19 cellular contexts compared by ENCODE assay signal in the genomic region with DNA sequence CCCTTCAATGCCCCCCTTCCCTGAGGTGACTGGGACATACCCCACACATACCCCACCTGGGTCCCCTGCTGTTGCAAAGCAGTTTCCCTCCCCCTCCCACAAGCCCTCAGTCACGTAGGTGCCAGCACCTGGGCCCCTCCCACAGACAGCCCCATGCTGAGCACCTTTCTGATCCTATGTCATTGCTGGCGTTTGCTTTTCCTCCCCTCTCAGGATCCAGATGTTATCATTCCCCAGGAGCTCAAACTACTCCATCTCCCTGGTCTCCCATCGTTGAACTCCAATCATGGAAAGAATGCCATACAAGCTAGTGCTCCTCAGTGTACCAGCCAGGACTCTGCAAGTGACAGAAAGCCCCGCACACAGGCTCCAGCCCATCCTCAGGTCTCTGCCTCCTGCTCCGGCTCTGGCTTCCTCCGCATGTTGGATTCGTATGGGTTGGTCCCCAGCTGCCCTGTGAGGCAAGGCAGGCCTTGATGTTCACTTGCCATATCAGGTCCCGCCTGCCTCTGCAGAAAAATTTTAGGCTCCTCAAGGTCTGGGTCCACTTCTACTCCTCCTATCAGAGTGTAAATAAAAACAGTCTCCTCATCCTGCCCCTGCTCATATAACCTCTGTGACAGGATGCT. TPM values are rescaled to one million over a fixed set of nuclear protein-coding genes. Genes with fewer than 3 reads are reported as not detected.
A peak's percentile ranks its signal among the peaks of the same experiment; 100 is the strongest.
DNase-seq lines count a peak whose midpoint lies in the region; ATAC-seq and TF ChIP-seq lines count a peak whose summit lies in the region.
"Had no signal": no experiment of that assay in that cellular context is flagged by ENCODE, and none has a peak within 500 bp of the region (broad histone marks: within the 10 kb centered on the region; RNA-seq: fewer than 3 reads in every experiment).

No MANE protein-coding gene starts in this region.

- no peak overlapping the region for H3K4me3 ChIP-seq in GM23338
- H3K4me3 ChIP-seq in RWPE2 (ENCODE audit: severe bottlenecking) = no peak overlapping the region
- no peak overlapping the region for H3K4me3 ChIP-seq in liver (ENCODE audit: low read depth in 1 of 3, low read length in 3 of 3)
- H3K4me3 ChIP-seq in spleen = peak overlapping the region in 3 of 8 donors; percentile 6 to 33 (median 24)
- H3K4me3 ChIP-seq: ascending aorta, BLaER1, heart right ventricle, MG63, Peyer's patch had no signal

- DNase-seq in GM23338 (ENCODE audit: low spot score) (no peak), RWPE2 (ENCODE audit: low spot score) (no peak), spleen (no peak), NCI-H128 (lab: John Stamatoyannopoulos, UW; ENCODE audit: unreplicated experiment) (no peak)
- DNase-seq in activated naive CD8-positive, alpha-beta T cell treated with anti-CD3 and anti-CD28 coated beads for 36 hours = no peak
- DNase-seq: activated effector memory CD4-positive, alpha-beta T cell treated with anti-CD3 and anti-CD28 coated beads, Interleukin-2, amount 50 U/mL, for 16 hours; DND-41; NCI-H187 treated with DMSO at 0.1 percent for 48 hours; NCI-H526 treated with DMSO at 0.1 percent for 48 hours; T-cell had no signal

- H3K4me3 Mint-ChIP-seq in GM23338 = no peak overlapping the region
- H3K4me3 Mint-ChIP-seq in activated naive CD8-positive, alpha-beta T cell treated with anti-CD3 and anti-CD28 coated beads for 36 hours = no peak overlapping the region
- H3K4me3 Mint-ChIP-seq: T-cell, WTC11 had no signal

- intact Hi-C loops in spleen (cut with DNase I; ENCODE audit: low total_unique reads) = no loop called here

- H3K4me1 Mint-ChIP-seq in GM23338 = peaks cover 16% of the 10 kb centered on the region
- H3K4me1 Mint-ChIP-seq in activated naive CD8-positive, alpha-beta T cell treated with anti-CD3 and anti-CD28 coated beads for 36 hours = no peaks in the 10 kb centered on the region
- H3K4me1 Mint-ChIP-seq: T-cell had no signal

- ATAC-seq in GM23338 = peak; percentile 60
- ATAC-seq in RWPE2 (ENCODE audit: low read depth) = no peak
- ATAC-seq in HG03520 (IDR thresholded peaks at IDR 0.05; ENCODE audit: unreplicated experiment) = no peak
- ATAC-seq in GM18505 (IDR thresholded peaks at IDR 0.05; ENCODE audit: unreplicated experiment) = no peak
- ATAC-seq: T-cell, WTC11 had no signal

- no peaks in the 10 kb centered on the region for H3K9me2 ChIP-seq in GM23338 (ENCODE audit: insufficient read depth)

- H3K9me3 Mint-ChIP-seq in GM23338 = peaks cover 8% of the 10 kb centered on the region; the same call in 2 of the 3 replicates
- no peaks in the 10 kb centered on the region for H3K9me3 Mint-ChIP-seq in activated naive CD8-positive, alpha-beta T cell treated with anti-CD3 and anti-CD28 coated beads for 36 hours

- peaks cover 4% of the 10 kb centered on the region for H3K27me3 Mint-ChIP-seq in GM23338 (ENCODE audit: insufficient read depth, low read depth, poor library complexity)
- no peaks in the 10 kb centered on the region for H3K27me3 Mint-ChIP-seq in activated naive CD8-positive, alpha-beta T cell treated with anti-CD3 and anti-CD28 coated beads for 36 hours
- H3K27me3 Mint-ChIP-seq: T-cell had no signal

- 84% methylated on average over 8 of the region's 8 CpGs for WGBS in liver
- WGBS in spleen, 5 donors = 72 to 82% (median 76%) methylated on average over 8 of the region's 8 CpGs

- TF ChIP-seq RAD21 in liver (IDR thresholded peaks at IDR 0.05) = no peak

- H3K36me3 Mint-ChIP-seq in GM23338 (ENCODE audit: low read depth) = no peaks in the 10 kb centered on the region; the same call in 2 of the 3 replicates
- H3K36me3 Mint-ChIP-seq in activated naive CD8-positive, alpha-beta T cell treated with anti-CD3 and anti-CD28 coated beads for 36 hours = no peaks in the 10 kb centered on the region
- H3K36me3 Mint-ChIP-seq: T-cell had no signal

- no peak overlapping the region for H2AFZ ChIP-seq in GM23338

- H3F3A ChIP-seq in GM23338 (replicated peaks; ENCODE audit: low read depth) = no peaks in the 10 kb centered on the region

- H3K27ac Mint-ChIP-seq in GM23338 = no peak overlapping the region
- no peak overlapping the region for H3K27ac Mint-ChIP-seq in activated naive CD8-positive, alpha-beta T cell treated with anti-CD3 and anti-CD28 coated beads for 36 hours
- H3K27ac Mint-ChIP-seq: T-cell had no signal

- H3K79me2 ChIP-seq in GM23338 (replicated peaks; ENCODE audit: insufficient read depth) = no peaks in the 10 kb centered on the region

- H3K36me3 ChIP-seq in GM23338 (ENCODE audit: insufficient read depth) (no peaks in the 10 kb centered on the region), RWPE2 (ENCODE audit: low read depth) (no peaks in the 10 kb centered on the region), liver (ENCODE audit: control insufficient read depth in 4 of 4, insufficient read depth in 3 of 4, low read depth in 1 of 4, low read length in 3 of 4) (no peaks in the 10 kb centered on the region), spleen (no peaks in the 10 kb centered on the region)
- H3K36me3 ChIP-seq: ascending aorta, BLaER1, heart right ventricle, MG63, Peyer's patch had no signal

- H3K27ac ChIP-seq in GM23338 (ENCODE audit: low read depth) = no peak overlapping the region
- peak overlapping the region; percentile 15 for H3K27ac ChIP-seq in RWPE2 (ENCODE audit: poor library complexity, severe bottlenecking)
- peak overlapping the region; percentile 84 to 95 for H3K27ac ChIP-seq in liver (ENCODE audit: low read depth in 1 of 2, low read length in 2 of 2)
- peak overlapping the region; percentile 11 to 83 (median 70) for H3K27ac ChIP-seq in spleen
- H3K27ac ChIP-seq: ascending aorta, BLaER1 had no signal

- no peak overlapping the region for H3K9ac ChIP-seq in liver (ENCODE audit: low read depth in 1 of 2, low read length in 2 of 2)
- H3K9ac ChIP-seq: BLaER1 had no signal

- TF ChIP-seq POLR2A in spleen (IDR thresholded peaks at IDR 0.05) (peak in 1 of 3 donors; percentile 34), GM18505 (IDR thresholded peaks at IDR 0.05; ENCODE audit: borderline replicate concordance, extremely low read depth, insufficient read depth, insufficient read length) (no peak)

- H3K27me3 ChIP-seq in GM23338 (ENCODE audit: insufficient read depth) (no peaks in the 10 kb centered on the region), RWPE2 (ENCODE audit: insufficient read depth, poor library complexity, severe bottlenecking) (no peaks in the 10 kb centered on the region), liver (ENCODE audit: control insufficient read depth in 4 of 4, insufficient read depth in 4 of 4, low read length in 3 of 4) (no peaks in the 10 kb centered on the region), spleen (replicated peaks in 1 of 7) (no peaks in the 10 kb centered on the region)
- H3K27me3 ChIP-seq: ascending aorta, BLaER1, heart right ventricle, MG63, Peyer's patch had no signal

- no peaks in the 10 kb centered on the region for H4K20me1 ChIP-seq in GM23338 (replicated peaks; ENCODE audit: insufficient read depth)
- H4K20me1 ChIP-seq: BLaER1 had no signal

- TF ChIP-seq CTCF in GM23338 (conservative IDR thresholded peaks at IDR 0.05; ENCODE audit: low read depth in 2 of 2) (no peak), RWPE2 (IDR thresholded peaks at IDR 0.05; ENCODE audit: poor library complexity, severe bottlenecking) (no peak), liver (IDR thresholded peaks at IDR 0.05; ENCODE audit: low read depth, low read length, missing input control) (no peak), spleen (IDR thresholded peaks at IDR 0.05 in 8 of 11, conservative IDR thresholded peaks at IDR 0.05 in 3 of 11) (no peak)

- no peak overlapping the region for H3K4me2 ChIP-seq in GM23338

- H3K4me1 ChIP-seq in GM23338 (ENCODE audit: insufficient read depth) (peaks cover 6% of the 10 kb centered on the region), RWPE2 (ENCODE audit: insufficient read depth, poor library complexity, severe bottlenecking) (peaks cover 14% of the 10 kb centered on the region), liver (ENCODE audit: control insufficient read depth in 4 of 4, insufficient read depth in 4 of 4, low read length in 3 of 4) (peaks cover 10 to 34% (median 20%) of the 10 kb centered on the region in 4 donors), spleen (peaks cover 0 to 32% (median 6%) of the 10 kb centered on the region in 6 donors)
- H3K4me1 ChIP-seq: ascending aorta, Peyer's patch had no signal

- H3K9me3 ChIP-seq in RWPE2 (ENCODE audit: severe bottlenecking) (peaks cover 2% of the 10 kb centered on the region), liver (ENCODE audit: control insufficient read depth in 4 of 4, low read length in 3 of 4) (no peaks in the 10 kb centered on the region), spleen (no peaks in the 10 kb centered on the region)
- H3K9me3 ChIP-seq: ascending aorta, BLaER1, heart right ventricle, MG63, Peyer's patch had no signal

TF ChIP-seq in GM23338, 12 proteins besides CTCF, POLR2A, EP300 and RAD21:
- TF ChIP-seq ZNF114 (CRISPR knock-in tag; IDR thresholded peaks at IDR 0.05) = no peak
- TF ChIP-seq NANOG (IDR thresholded peaks at IDR 0.05; ENCODE audit: borderline replicate concordance) = no peak
TF ChIP-seq in GM23338: peak in this region for 0.

TF ChIP-seq in liver, 16 proteins besides CTCF, POLR2A, EP300 and RAD21 (continues in another document):
- TF ChIP-seq HNF4G (IDR thresholded peaks at IDR 0.05) = no peak

RNA-seq across cellular contexts. Expression of a gene that starts 31.4 kb away (rescaled TPM):
- total RNA-seq in GM23338 (2014; rRNA removed; shearing (Covaris generic)) = 19.9 and 27.0 TPM in 2 replicates
- polyA plus RNA-seq in GM23338 (2016; fragmentation: Nextera tagmentation; extraction: Ambion mirVana) (14.0 and 17.3 TPM in 2 replicates), liver (10 to 100 TPM in 1 of 2 donors, 1 to 10 TPM in 1; 6.4 to 12.5 TPM), spleen (10 to 100 TPM in 2 of 3 donors, 1 to 10 TPM in 1; 8.5 to 13.7 (median 10.3) TPM)
- total RNA-seq in liver (1 to 10 TPM; 8.4 to 9.2 TPM), spleen (10 to 100 TPM; 13.8 to 19.2 (median 16.6) TPM)
- total RNA-seq in activated naive CD8-positive, alpha-beta T cell treated with anti-CD3 and anti-CD28 coated beads for 36 hours = 10 to 100 TPM; 13.8 to 15.0 TPM

RNA-seq across cellular contexts. Expression of a gene that starts 50.8 kb away (rescaled TPM):
- 1.4 and 3.7 TPM in 2 replicates for total RNA-seq in GM23338 (2014; rRNA removed; shearing (Covaris generic))
- 3.6 and 3.9 TPM in 2 replicates for polyA plus RNA-seq in GM23338 (2016; fragmentation: Nextera tagmentation; extraction: Ambion mirVana)
- total RNA-seq in liver = 1 to 10 TPM in 1 of 2 donors, under 1 TPM in 1; 0.89 to 5.5 TPM
- polyA plus RNA-seq in liver = 10 to 100 TPM; 23.8 to 46.7 TPM
- total RNA-seq in spleen = 10 to 100 TPM in 5 of 7 donors, 1 to 10 TPM in 2; 6.6 to 52.3 (median 13.1) TPM
- 1 to 10 TPM; 2.9 to 7.9 (median 3.3) TPM for polyA plus RNA-seq in spleen
- total RNA-seq in activated naive CD8-positive, alpha-beta T cell treated with anti-CD3 and anti-CD28 coated beads for 36 hours = under 1 TPM; 0.31 to 0.48 TPM
